In the genomic region with DNA sequence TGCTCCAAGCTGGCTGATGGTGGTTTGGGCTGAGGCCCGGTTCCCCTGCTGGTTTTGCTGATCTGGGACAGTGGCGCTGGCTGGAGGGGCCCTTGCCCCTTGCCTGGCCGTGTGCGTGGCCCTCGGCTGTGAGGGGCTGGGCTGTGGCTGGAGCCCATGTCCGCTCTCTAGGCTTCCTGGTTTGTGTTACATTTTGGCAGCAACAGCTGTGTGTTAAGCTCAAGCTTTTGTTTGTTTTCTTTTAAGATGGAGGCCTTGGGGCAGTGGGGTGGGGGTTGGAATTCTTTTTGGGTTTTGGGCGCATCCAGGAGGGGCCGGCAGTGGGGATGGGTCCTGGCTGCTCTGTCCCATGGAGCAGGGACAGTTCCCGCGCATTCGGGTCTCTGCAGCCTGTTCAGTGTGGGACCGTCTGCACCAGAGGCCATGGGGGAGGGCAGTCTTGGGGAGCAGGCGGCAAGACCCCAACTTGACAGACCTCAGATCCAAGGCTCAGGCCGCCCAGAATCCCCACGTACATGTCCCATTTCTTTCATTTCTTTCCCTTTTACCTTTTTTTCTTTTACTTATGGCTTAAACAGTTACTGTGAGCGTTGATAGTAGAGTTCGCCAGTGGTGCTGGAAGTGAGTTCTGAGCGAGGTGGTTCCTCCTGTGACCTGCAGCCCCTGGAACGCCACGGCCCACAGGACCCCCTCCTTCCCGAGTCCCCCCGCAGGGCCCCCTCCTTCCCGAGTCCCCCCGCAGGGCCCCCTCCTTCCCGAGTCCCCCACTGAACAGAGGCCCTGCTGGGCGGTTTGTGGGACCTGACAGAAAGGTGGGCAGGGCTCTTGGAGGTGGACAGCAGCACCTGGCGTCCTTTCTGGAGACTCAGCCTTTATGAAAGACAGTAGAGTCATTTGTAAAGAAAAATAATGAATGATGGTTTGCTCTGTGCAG, we compare ENCODE assay signal across 14 cellular contexts.
DNase-seq lines count a peak whose midpoint lies in the region; ATAC-seq, FAIRE-seq and TF ChIP-seq lines count a peak whose summit lies in the region.
"Had no signal": no experiment of that assay in that cellular context is flagged by ENCODE, and none has a peak within 500 bp of the region (broad histone marks: within the 10 kb centered on the region; RNA-seq: fewer than 3 reads in every experiment).

No MANE protein-coding gene starts in this region.

- FAIRE-seq in H54 (lab: Jason Lieb, UNC): no peak
- FAIRE-seq: colon had no signal

- peak; percentile 67 for DNase-seq in cardiac septum (ENCODE audit: low spot score)
- DNase-seq in heart right ventricle: no peak
- peak; percentile 40 for DNase-seq in choroid plexus epithelial cell (ENCODE audit: low read depth)
- DNase-seq in naive B cell: no peak
- DNase-seq in upper lobe of right lung: peak; percentile 46
- no peak for DNase-seq in T-helper 2 cell
- DNase-seq in HT-29 (ENCODE audit: low spot score): no peak
- no peak for DNase-seq in H54 (ENCODE audit: insufficient read length, low spot score)
- DNase-seq: activated T-cell treated with anti-CD3 and anti-CD28 coated beads, Interleukin-2, amount 50 U/mL, for 4 hours; NCI-H146; occipital lobe; tibial artery had no signal

- H3K4me3 Mint-ChIP-seq in naive B cell: peak overlapping the region in 1 of 8 donors; percentile 29
- H3K4me3 Mint-ChIP-seq: activated T-cell treated with anti-CD3 and anti-CD28 coated beads, Interleukin-2, amount 50 U/mL, for 4 hours had no signal

- H3K36me3 Mint-ChIP-seq in naive B cell: peaks cover 4 to 13% of the 10 kb centered on the region in 2 donors

- intact Hi-C loops in cardiac septum (cut with DNase I): no loop called here
- intact Hi-C loops in heart right ventricle (cut with DNase I): no loop called here
- intact Hi-C loops in upper lobe of right lung (cut with DNase I): no loop called here

- peaks cover 0 to 13% (median 0%) of the 10 kb centered on the region in 9 donors for H3K36me3 ChIP-seq in heart right ventricle
- H3K36me3 ChIP-seq in upper lobe of right lung: no peaks in the 10 kb centered on the region

- H3K4me1 Mint-ChIP-seq in naive B cell: peaks cover 37 to 49% (median 41%) of the 10 kb centered on the region in 3 donors

- no peak overlapping the region for H3K4me3 ChIP-seq in heart right ventricle
- no peak overlapping the region for H3K4me3 ChIP-seq in choroid plexus epithelial cell (ENCODE audit: low read depth, low read length)
- no peak overlapping the region for H3K4me3 ChIP-seq in upper lobe of right lung
- H3K4me3 ChIP-seq: skin epidermis, tibial artery had no signal

- H3K27ac ChIP-seq in heart right ventricle: no peak overlapping the region
- H3K27ac ChIP-seq in upper lobe of right lung: no peak overlapping the region
- H3K27ac ChIP-seq: skin epidermis had no signal

- WGBS in heart right ventricle, 2 donors: 85 to 86% methylated on average over 27 of the region's 27 CpGs

- peak overlapping the region in 4 of 6 donors; percentile 37 to 96 (median 68) for H3K27ac Mint-ChIP-seq in naive B cell

- H3K27me3 Mint-ChIP-seq in naive B cell: no peaks in the 10 kb centered on the region

- peaks cover 0 to 6% (median 0%) of the 10 kb centered on the region in 7 donors for H3K9me3 Mint-ChIP-seq in naive B cell

- ATAC-seq in heart right ventricle: no peak
- no peak for ATAC-seq in naive B cell (ENCODE audit: low read depth in 2 of 2)
- ATAC-seq in upper lobe of right lung: no peak
- ATAC-seq: activated T-cell treated with anti-CD3 and anti-CD28 coated beads, Interleukin-2, amount 50 U/mL, for 4 hours had no signal

- H3K9me3 ChIP-seq in heart right ventricle (no peaks in the 10 kb centered on the region), upper lobe of right lung (no peaks in the 10 kb centered on the region)
- H3K9me3 ChIP-seq: tibial artery had no signal

- TF ChIP-seq CTCF in heart right ventricle (IDR thresholded peaks at IDR 0.05) (no peak), choroid plexus epithelial cell (conservative IDR thresholded peaks at IDR 0.05; ENCODE audit: low read depth, low read length) (no peak), upper lobe of right lung (IDR thresholded peaks at IDR 0.05) (no peak)

- no peak for TF ChIP-seq POLR2A in H54 (IDR thresholded peaks at IDR 0.05; ENCODE audit: low read depth, low read length)

- H3K4me1 ChIP-seq in heart right ventricle (peaks cover 0 to 31% (median 11%) of the 10 kb centered on the region in 9 donors), upper lobe of right lung (peaks cover 6% of the 10 kb centered on the region)

- H3K27me3 ChIP-seq in heart right ventricle (no peaks in the 10 kb centered on the region), upper lobe of right lung (no peaks in the 10 kb centered on the region)
- H3K27me3 ChIP-seq: tibial artery had no signal

Comparison
In these comparisons a context has a peak if more than half of its experiments do, and no peak if none do; other contexts are left out.
1. DNase-seq: peak in cardiac septum (single experiment), choroid plexus epithelial cell (single experiment) and upper lobe of right lung (single experiment); none in heart right ventricle (0 of 2), naive B cell (single experiment), T-helper 2 cell (0 of 5), HT-29 (single experiment) and H54 (single experiment).